Comparison of ENCODE assay signal across 11 cellular contexts in genomic region chr6:121635355-121635754, GRCh38.
"Had no signal": no experiment of that assay in that cellular context is flagged by ENCODE, and none has a peak within 500 bp of the region (broad histone marks: within the 10 kb centered on the region; RNA-seq: fewer than 3 reads in every experiment).

No MANE protein-coding gene starts in this region.

- H3K36me3 ChIP-seq: HAP-1 had no signal

- FAIRE-seq: H1, H54 had no signal

- H3K4me1 Mint-ChIP-seq: GM23338, H9 had no signal

- H3K27ac Mint-ChIP-seq: GM23338, H9, HFFc6 had no signal

- H3K4me1 ChIP-seq: HAP-1 had no signal

- H3K9me3 ChIP-seq: HAP-1 had no signal

- ATAC-seq: GM23338, HCT116 had no signal

- H3K4me3 ChIP-seq: GM23248, GM23338, HAP-1 had no signal

- H3K4me2 ChIP-seq: GM23338 had no signal

- H3K27ac ChIP-seq: GM23248 had no signal

- H2AFZ ChIP-seq: GM23248, GM23338 had no signal

- H3K9ac ChIP-seq: GM23248 had no signal

- DNase-seq: GM23248, GOT3, H7, H9, HCEC 1CT, HFFc6 had no signal

- H3K4me3 Mint-ChIP-seq: GM23338, H9, HFFc6 had no signal
